In genomic region chr1:87336623-87337067, GRCh38 we compare ENCODE assay signal across 11 cellular contexts. TPM values are rescaled to one million over a fixed set of nuclear protein-coding genes. Genes with fewer than 3 reads are reported as not detected.
DNase-seq lines count a peak whose midpoint lies in the region; ATAC-seq, FAIRE-seq and TF ChIP-seq lines count a peak whose summit lies in the region.
"Had no signal": no experiment of that assay in that cellular context is flagged by ENCODE, and none has a peak within 500 bp of the region (broad histone marks: within the 10 kb centered on the region; RNA-seq: fewer than 3 reads in every experiment).

No MANE protein-coding gene starts in this region.

- no peak overlapping the region for H2BK12ac ChIP-seq in mesenchymal stem cell (ENCODE audit: low read length in 2 of 2)

- peak overlapping the region; percentile 87 for H3K4me3 Mint-ChIP-seq in activated naive CD8-positive, alpha-beta T cell
- H3K4me3 Mint-ChIP-seq in activated naive CD8-positive, alpha-beta T cell treated with anti-CD3 and anti-CD28 coated beads for 36 hours: no peak overlapping the region

- 79% methylated on average over 10 of the region's 10 CpGs for WGBS in mesenchymal stem cell
- WGBS in transverse colon (ENCODE audit: low coverage in 1 of 2), 2 donors: 58 to 77% methylated on average over 3 to 10 of the region's 10 CpGs

- H4K8ac ChIP-seq in mesenchymal stem cell (ENCODE audit: low read length): no peak overlapping the region

- H3K36me3 ChIP-seq in mesenchymal stem cell (ENCODE audit: control insufficient read depth in 1 of 2, insufficient read depth in 2 of 2, low read depth in 1 of 2, low read length in 2 of 2): peaks cover 6 to 57% of the 10 kb centered on the region in 2 experiments
- peaks cover 0 to 19% (median 8%) of the 10 kb centered on the region in 4 donors for H3K36me3 ChIP-seq in transverse colon

- H3K4me2 ChIP-seq in mesenchymal stem cell (ENCODE audit: low read length, poor library complexity, severe bottlenecking): peak overlapping the region; percentile 6

- in situ Hi-C loops in transverse colon (cut with MboI; ENCODE audit: low pct_ligation_motif_present in 1 of 4, low pct_unique_long_range_greater_than_20kb in 1 of 4, low sequenced_read_pairs in 3 of 4): no loop called here

- intact Hi-C loops in transverse colon (cut with DNase I; ENCODE audit: low total_unique reads): loop anchor here (10.0 kb wide), 1 partner anchor 348 kb away; no protein-coding TSS in a partner anchor

- H3K4me1 Mint-ChIP-seq in activated naive CD8-positive, alpha-beta T cell (ENCODE audit: low read depth): peaks cover 51% of the 10 kb centered on the region
- peaks cover 48% of the 10 kb centered on the region for H3K4me1 Mint-ChIP-seq in activated naive CD8-positive, alpha-beta T cell treated with anti-CD3 and anti-CD28 coated beads for 36 hours

- no peak overlapping the region for H2BK5ac ChIP-seq in mesenchymal stem cell (ENCODE audit: low read depth, low read length, poor library complexity, severe bottlenecking)

- H2BK120ac ChIP-seq in mesenchymal stem cell (ENCODE audit: low read depth, low read length): no peak overlapping the region

- H3K4ac ChIP-seq in mesenchymal stem cell (ENCODE audit: low read depth in 1 of 2, low read length in 2 of 2): no peak overlapping the region

- H3K4me3 ChIP-seq in mesenchymal stem cell (ENCODE audit: insufficient read depth in 1 of 2, low read depth in 1 of 2, low read length in 2 of 2) (peak overlapping the region in 1 of 2 experiments; percentile 88), transverse colon (peak overlapping the region in 1 of 4 donors; percentile 78)

- H3K4me1 ChIP-seq in mesenchymal stem cell (ENCODE audit: control insufficient read depth, insufficient read depth, low read depth, low read length) (peaks cover 11% of the 10 kb centered on the region), transverse colon (peaks cover 13 to 57% (median 27%) of the 10 kb centered on the region in 4 donors)

- no peak overlapping the region for H2AK5ac ChIP-seq in mesenchymal stem cell (ENCODE audit: low read length, severe bottlenecking)

- H3K27me3 Mint-ChIP-seq in activated naive CD8-positive, alpha-beta T cell: no peaks in the 10 kb centered on the region
- no peaks in the 10 kb centered on the region for H3K27me3 Mint-ChIP-seq in activated naive CD8-positive, alpha-beta T cell treated with anti-CD3 and anti-CD28 coated beads for 36 hours

- TF ChIP-seq POLR2A in transverse colon (IDR thresholded peaks at IDR 0.05): no peak
- no peak for TF ChIP-seq POLR2A in GM12892 (IDR thresholded peaks at IDR 0.05; ENCODE audit: low read depth, low read length)

- peaks cover 22% of the 10 kb centered on the region for H3K79me1 ChIP-seq in mesenchymal stem cell (replicated peaks; ENCODE audit: low read length, poor library complexity, severe bottlenecking)

- H3K23ac ChIP-seq in mesenchymal stem cell (ENCODE audit: low read length in 2 of 2): no peak overlapping the region

- H2AFZ ChIP-seq in mesenchymal stem cell (ENCODE audit: low read depth, low read length): no peak overlapping the region

- no peak overlapping the region for H4K91ac ChIP-seq in mesenchymal stem cell (ENCODE audit: low read length)

- no peak for TF ChIP-seq EP300 in transverse colon (IDR thresholded peaks at IDR 0.05; ENCODE audit: low read depth)

- H3K36me3 Mint-ChIP-seq in activated naive CD8-positive, alpha-beta T cell: peaks cover 9% of the 10 kb centered on the region
- peaks cover 42% of the 10 kb centered on the region for H3K36me3 Mint-ChIP-seq in activated naive CD8-positive, alpha-beta T cell treated with anti-CD3 and anti-CD28 coated beads for 36 hours

- H3K9me3 Mint-ChIP-seq in activated naive CD8-positive, alpha-beta T cell (ENCODE audit: low read depth): no peaks in the 10 kb centered on the region
- no peaks in the 10 kb centered on the region for H3K9me3 Mint-ChIP-seq in activated naive CD8-positive, alpha-beta T cell treated with anti-CD3 and anti-CD28 coated beads for 36 hours

- H3K27me3 ChIP-seq in mesenchymal stem cell (ENCODE audit: control insufficient read depth in 1 of 2, insufficient read depth in 1 of 2, low read length in 2 of 2) (no peaks in the 10 kb centered on the region), transverse colon (no peaks in the 10 kb centered on the region)

- no peak overlapping the region for H2BK15ac ChIP-seq in mesenchymal stem cell (ENCODE audit: low read depth, poor library complexity, severe bottlenecking)

- H3K9me3 ChIP-seq in mesenchymal stem cell (ENCODE audit: control insufficient read depth, low read length) (no peaks in the 10 kb centered on the region), transverse colon (no peaks in the 10 kb centered on the region)

- H3K18ac ChIP-seq in mesenchymal stem cell (ENCODE audit: low read depth in 1 of 2, low read length in 2 of 2): no peak overlapping the region

- FAIRE-seq in GM12892 (lab: Jason Lieb, UNC): no peak
- FAIRE-seq: bronchial epithelial cell had no signal

- no peak for DNase-seq in activated naive CD8-positive, alpha-beta T cell treated with anti-CD3 and anti-CD28 coated beads for 36 hours
- DNase-seq in astrocyte of the hippocampus (ENCODE audit: low read depth, low spot score): peak; percentile 31
- DNase-seq in mesenchymal stem cell: no peak
- no peak for DNase-seq in transverse colon
- no peak for DNase-seq in stimulated activated naive CD4-positive, alpha-beta T cell (lab: John Stamatoyannopoulos, UW)
- DNase-seq in GM12892 (ENCODE audit: insufficient read length): no peak
- DNase-seq: activated CD4-positive, CD25-positive, alpha-beta regulatory T cell treated with anti-CD3 and anti-CD28 coated beads, Interleukin-2, amount 50 U/mL, for 72 hours; HCEC 1CT had no signal

- no peak overlapping the region for H3K14ac ChIP-seq in mesenchymal stem cell (ENCODE audit: low read length in 2 of 2)

- no peak for ATAC-seq in HG02678 (IDR thresholded peaks at IDR 0.05; ENCODE audit: unreplicated experiment)

- peak overlapping the region; percentile 95 for H3K9ac ChIP-seq in mesenchymal stem cell (ENCODE audit: low read length)

- H3K27ac Mint-ChIP-seq in activated naive CD8-positive, alpha-beta T cell: no peak overlapping the region
- H3K27ac Mint-ChIP-seq in activated naive CD8-positive, alpha-beta T cell treated with anti-CD3 and anti-CD28 coated beads for 36 hours: no peak overlapping the region

- no peak for TF ChIP-seq CTCF in transverse colon (IDR thresholded peaks at IDR 0.05)

- H3K27ac ChIP-seq in mesenchymal stem cell (ENCODE audit: low read length, poor library complexity, severe bottlenecking) (no peak overlapping the region), transverse colon (peak overlapping the region in 3 of 4 donors; percentile 5 to 99 (median 10))

RNA-seq across cellular contexts. Expression of gene LMO4, which starts 8.0 kb away (rescaled TPM):
- 10 to 100 TPM; 29.7 to 32.8 TPM for total RNA-seq in activated naive CD8-positive, alpha-beta T cell treated with anti-CD3 and anti-CD28 coated beads for 36 hours
- 40.6 TPM for polyA plus RNA-seq in mesenchymal stem cell (2013, experiment 1 of 2)
- polyA plus RNA-seq in mesenchymal stem cell (2013, experiment 2 of 2): 40.8 TPM
- 10 to 100 TPM in 3 of 4 donors, 1 to 10 TPM in 1; 8.4 to 22.4 (median 16.4) TPM for total RNA-seq in transverse colon
- 17.0 TPM for polyA plus RNA-seq in GM12892 (2012; ENCODE audit: missing spikeins)
